Comparison of ENCODE assay signal across 8 cellular contexts in the genomic region with DNA sequence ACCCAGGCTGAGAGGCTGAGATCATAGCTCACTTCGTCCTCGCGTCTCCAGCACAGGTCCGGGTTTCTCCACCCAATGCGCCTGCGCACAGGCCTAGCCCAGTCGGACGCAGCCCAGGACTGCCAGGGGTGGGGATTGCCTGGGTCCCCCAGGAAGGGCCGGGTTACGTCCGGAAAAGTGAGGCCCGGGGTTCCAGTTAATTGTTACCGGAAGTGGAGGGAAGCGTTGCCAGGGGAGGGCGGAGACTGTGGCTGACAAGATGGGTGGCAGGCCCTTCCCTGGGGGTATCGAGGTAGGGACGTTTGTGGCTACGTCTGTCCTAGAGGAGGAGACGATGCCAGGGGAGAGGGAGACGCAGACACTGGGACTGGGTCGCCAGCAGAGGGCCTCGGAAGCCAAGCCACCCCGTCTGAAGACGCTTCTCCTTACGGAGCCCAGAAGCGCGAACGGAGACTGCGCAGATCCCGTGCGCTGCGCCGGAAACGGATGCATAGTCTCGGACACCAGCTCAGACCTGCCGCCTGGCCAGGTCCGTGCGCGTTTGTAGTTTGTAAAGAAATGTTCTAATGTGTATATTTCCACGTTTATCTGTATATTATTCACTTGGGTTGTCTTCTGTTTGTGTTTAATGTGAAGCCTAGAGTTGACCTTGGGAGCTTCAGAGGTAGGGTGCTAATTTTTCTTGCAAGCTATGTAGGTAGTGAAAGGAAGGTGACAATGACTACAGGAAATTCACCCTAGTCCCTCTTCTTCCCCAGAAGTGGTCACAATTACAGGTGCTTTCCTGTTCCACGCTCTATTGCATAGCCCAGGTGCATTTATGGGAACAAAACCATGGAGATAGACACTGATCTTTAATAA. TPM values are rescaled to one million over a fixed set of nuclear protein-coding genes. Genes with fewer than 3 reads are reported as not detected.
DNase-seq lines count a peak whose midpoint lies in the region; ATAC-seq and TF ChIP-seq lines count a peak whose summit lies in the region.

No MANE protein-coding gene starts in this region.

- peak overlapping the region; percentile 44 for H3K4me3 ChIP-seq in ectodermal cell (ENCODE audit: insufficient read depth, low read depth, low read length)

- H3K27ac Mint-ChIP-seq in CD14-positive monocyte, result peak overlapping the region; percentile 96 to 99 (median 98)
- H3K27ac Mint-ChIP-seq in activated CD4-positive, alpha-beta memory T cell treated with anti-CD3 and anti-CD28 coated beads, Interleukin-2, amount 10 ng/mL, durations not matched to agents 7 days and 5 days, result peak overlapping the region; percentile 97

- H3K9me3 ChIP-seq in ectodermal cell (ENCODE audit: control insufficient read depth, low read length), result no peaks in the 10 kb centered on the region

- H3K27me3 ChIP-seq in ectodermal cell (ENCODE audit: control insufficient read depth, insufficient read depth, low read length, poor library complexity, severe bottlenecking), result no peaks in the 10 kb centered on the region

- POLR2A ChIA-PET in activated CD4-positive, alpha-beta memory T cell treated with anti-CD3 and anti-CD28 coated beads, Interleukin-2, amount 10 ng/mL, durations not matched to agents 7 days and 5 days (lab: Charles Lee), result interaction anchor here (1.0 to 2.0 kb wide), 10 partner anchors 8 to 884 kb away, joined by 3 to 10 read pairs (median 4); partner anchors contain the start of genes RSRP1 and SYF2

- intact Hi-C loops in CD14-positive monocyte (cut with micrococcal nuclease), result no loop called here

- DNase-seq in CD14-positive monocyte (ENCODE audit: low spot score) (peak; percentile 95), NCI-H82 treated with DMSO at 0.1 percent for 48 hours (lab: John Stamatoyannopoulos, UW; ENCODE audit: unreplicated experiment) (peak; percentile 84), lung microvascular endothelial cell (ENCODE audit: low read depth in 2 of 2) (peak; percentile 68 to 93)
- peak; percentile 92 for DNase-seq in activated CD4-positive, alpha-beta memory T cell treated with anti-CD3 and anti-CD28 coated beads, Interleukin-2, amount 10 ng/mL, durations not matched to agents 7 days and 5 days
- peak; percentile 57 to 77 (median 71) for DNase-seq in stimulated activated CD4-positive, alpha-beta T cell treated with anti-CD3 and anti-CD28 coated beads, TNF-alpha, amount 100 ng/mL, for 4 hours (ENCODE audit: low read depth in 3 of 3)

- H3K4me1 Mint-ChIP-seq in CD14-positive monocyte, result peaks cover 40% of the 10 kb centered on the region
- H3K4me1 Mint-ChIP-seq in activated CD4-positive, alpha-beta memory T cell treated with anti-CD3 and anti-CD28 coated beads, Interleukin-2, amount 10 ng/mL, durations not matched to agents 7 days and 5 days, result peaks cover 57% of the 10 kb centered on the region

- peaks cover 37 to 52% of the 10 kb centered on the region in 2 donors for H3K36me3 Mint-ChIP-seq in CD14-positive monocyte
- H3K36me3 Mint-ChIP-seq in activated CD4-positive, alpha-beta memory T cell treated with anti-CD3 and anti-CD28 coated beads, Interleukin-2, amount 10 ng/mL, durations not matched to agents 7 days and 5 days (ENCODE audit: low read depth), result peaks cover 49% of the 10 kb centered on the region

- no peaks in the 10 kb centered on the region for H3K27me3 Mint-ChIP-seq in CD14-positive monocyte (ENCODE audit: low read depth in 3 of 3)
- no peaks in the 10 kb centered on the region for H3K27me3 Mint-ChIP-seq in activated CD4-positive, alpha-beta memory T cell treated with anti-CD3 and anti-CD28 coated beads, Interleukin-2, amount 10 ng/mL, durations not matched to agents 7 days and 5 days

- peaks cover 29% of the 10 kb centered on the region for H3K36me3 ChIP-seq in ectodermal cell (ENCODE audit: control insufficient read depth, insufficient read depth, low read length)

- TF ChIP-seq CTCF in CD14-positive monocyte (IDR thresholded peaks at IDR 0.05), result peak; percentile 63

- H3K4me3 Mint-ChIP-seq in CD14-positive monocyte, result peak overlapping the region; percentile 88 to 92
- H3K4me3 Mint-ChIP-seq in activated CD4-positive, alpha-beta memory T cell treated with anti-CD3 and anti-CD28 coated beads, Interleukin-2, amount 10 ng/mL, durations not matched to agents 7 days and 5 days, result peak overlapping the region; percentile 79

- CTCF ChIA-PET in activated CD4-positive, alpha-beta memory T cell treated with anti-CD3 and anti-CD28 coated beads, Interleukin-2, amount 10 ng/mL, durations not matched to agents 7 days and 5 days (lab: Charles Lee), result interaction anchor here (0.5 to 2.1 kb wide), 12 partner anchors 9 to 538 kb away, joined by 3 to 8 read pairs (median 4); partner anchors contain the start of gene MACO1

- ATAC-seq in GM19372 (IDR thresholded peaks at IDR 0.05; ENCODE audit: low read depth, unreplicated experiment) (peak; percentile 78), HG03521 (IDR thresholded peaks at IDR 0.05; ENCODE audit: unreplicated experiment) (peak; percentile 71)

- 20 to 23% methylated on average over 41 of the region's 41 CpGs for WGBS in ectodermal cell, 2 experiments

- H3K9me3 Mint-ChIP-seq in CD14-positive monocyte, result no peaks in the 10 kb centered on the region
- no peaks in the 10 kb centered on the region for H3K9me3 Mint-ChIP-seq in activated CD4-positive, alpha-beta memory T cell treated with anti-CD3 and anti-CD28 coated beads, Interleukin-2, amount 10 ng/mL, durations not matched to agents 7 days and 5 days

- H3K27ac ChIP-seq in ectodermal cell (ENCODE audit: insufficient read depth, low read depth, low read length, poor library complexity, severe bottlenecking), result peak overlapping the region; percentile 78

- peaks cover 4% of the 10 kb centered on the region for H3K4me1 ChIP-seq in ectodermal cell (ENCODE audit: control insufficient read depth, insufficient read depth, low read length)

RNA-seq across cellular contexts. Expression of gene RSRP1, which starts 7.3 kb away (rescaled TPM):
- 10 to 100 TPM; 23.6 to 30.2 TPM for polyA plus RNA-seq in CD14-positive monocyte
- 100 to 1,000 TPM; 236 to 237 TPM for total RNA-seq in activated CD4-positive, alpha-beta memory T cell treated with anti-CD3 and anti-CD28 coated beads, Interleukin-2, amount 10 ng/mL, durations not matched to agents 7 days and 5 days
- 136 TPM for polyA plus RNA-seq in ectodermal cell (2013, experiment 1 of 4)
- polyA plus RNA-seq in ectodermal cell (2013, experiment 2 of 4), result 120 TPM
- 116 TPM for polyA plus RNA-seq in ectodermal cell (2013, experiment 3 of 4)
- polyA plus RNA-seq in ectodermal cell (2013, experiment 4 of 4), result 129 TPM
- total RNA-seq in lung microvascular endothelial cell, result 71.7 and 154 TPM in 2 replicates

RNA-seq across cellular contexts. Expression of gene SYF2, which starts 7.6 kb away (rescaled TPM):
- polyA plus RNA-seq in CD14-positive monocyte, result 10 to 100 TPM; 45.1 to 52.9 TPM
- 10 to 100 TPM; 53.4 to 53.5 TPM for total RNA-seq in activated CD4-positive, alpha-beta memory T cell treated with anti-CD3 and anti-CD28 coated beads, Interleukin-2, amount 10 ng/mL, durations not matched to agents 7 days and 5 days
- polyA plus RNA-seq in ectodermal cell (2013, experiment 1 of 4), result 54.7 TPM
- polyA plus RNA-seq in ectodermal cell (2013, experiment 2 of 4), result 63.1 TPM
- 53.5 TPM for polyA plus RNA-seq in ectodermal cell (2013, experiment 3 of 4)
- 63.8 TPM for polyA plus RNA-seq in ectodermal cell (2013, experiment 4 of 4)
- total RNA-seq in lung microvascular endothelial cell, result 27.9 and 31.2 TPM in 2 replicates

RNA-seq across cellular contexts. Expression of gene RHD, which starts 32.4 kb away (rescaled TPM):
- under 1 TPM in 1 of 2 donors, not detected in 1; 0.53 TPM for polyA plus RNA-seq in CD14-positive monocyte
- not detected for total RNA-seq in activated CD4-positive, alpha-beta memory T cell treated with anti-CD3 and anti-CD28 coated beads, Interleukin-2, amount 10 ng/mL, durations not matched to agents 7 days and 5 days
- polyA plus RNA-seq in ectodermal cell (2013, experiment 1 of 4), result not detected
- polyA plus RNA-seq in ectodermal cell (2013, experiment 2 of 4), result 0.14 TPM
- not detected for polyA plus RNA-seq in ectodermal cell (2013, experiment 3 of 4)
- polyA plus RNA-seq in ectodermal cell (2013, experiment 4 of 4), result not detected
- total RNA-seq in lung microvascular endothelial cell, result 0.20 and 0.44 TPM in 2 replicates

Comparison
In these comparisons a context has a peak if more than half of its experiments do, and no peak if none do; other contexts are left out.
1. Peak in every context shown above with its lines: DNase-seq, ATAC-seq, H3K4me3 ChIP-seq and H3K27ac ChIP-seq.